Comparison of ENCODE assay signal across 8 cellular contexts in genomic region chr19:48321622-48322591, GRCh38. TPM values are rescaled to one million over a fixed set of nuclear protein-coding genes. Genes with fewer than 3 reads are reported as not detected.
DNase-seq lines count a peak whose midpoint lies in the region; ATAC-seq and TF ChIP-seq lines count a peak whose summit lies in the region.

No MANE protein-coding gene starts in this region.

- TF ChIP-seq CTCF in GM12864 (IDR thresholded peaks at IDR 0.05; ENCODE audit: low read depth, low read length, missing control alignments) (no peak), ovary (IDR thresholded peaks at IDR 0.05) (peak in 1 of 3 donors; percentile 2)

- no peaks in the 10 kb centered on the region for H3K27me3 Mint-ChIP-seq in activated naive CD8-positive, alpha-beta T cell

- H3K4me3 ChIP-seq in GM12864 (ENCODE audit: low read depth, low read length) (peak overlapping the region; percentile 69), ovary (peak overlapping the region; percentile 54), thymus (ENCODE audit: low read length) (peak overlapping the region; percentile 55)

- peaks cover 58% of the 10 kb centered on the region for H3K4me1 Mint-ChIP-seq in activated naive CD8-positive, alpha-beta T cell (ENCODE audit: low read depth)

- peaks cover 11% of the 10 kb centered on the region for H3K4me1 ChIP-seq in ovary (ENCODE audit: insufficient read depth)
- H3K4me1 ChIP-seq in thymus (ENCODE audit: control insufficient read depth, insufficient read depth, low read length), result peaks cover 33% of the 10 kb centered on the region

- no peaks in the 10 kb centered on the region for H3K27me3 ChIP-seq in ovary
- H3K27me3 ChIP-seq in thymus (ENCODE audit: control insufficient read depth, insufficient read depth), result no peaks in the 10 kb centered on the region

- peak overlapping the region; percentile 88 for H3K4me3 Mint-ChIP-seq in activated naive CD8-positive, alpha-beta T cell

- peak; percentile 80 for TF ChIP-seq POLR2A in ovary (IDR thresholded peaks at IDR 0.05)

- H3K27ac Mint-ChIP-seq in activated naive CD8-positive, alpha-beta T cell, result peak overlapping the region; percentile 96

- H3K27ac ChIP-seq in ovary (peak overlapping the region; percentile 84 to 98), thymus (ENCODE audit: low read depth) (peak overlapping the region; percentile 98)

- 2 to 3% (median 2%) methylated on average over 63 of the region's 63 CpGs for WGBS in ovary, 3 donors
- WGBS in thymus, result 1% methylated on average over 63 of the region's 63 CpGs

- ATAC-seq in HG02678 (IDR thresholded peaks at IDR 0.05; ENCODE audit: unreplicated experiment) (peak; percentile 75), SK-N-SH treated with all-trans-retinoic acid at 6 μM for 48 hours (peak; percentile 78)

- no peak for TF ChIP-seq EP300 in ovary (IDR thresholded peaks at IDR 0.05)

- intact Hi-C loops in head of caudate nucleus (cut with DNase I), result no loop called here
- intact Hi-C loops in ovary (cut with DNase I), result loop anchor here in 2 of 4 donors (10.0 kb wide), 2 partner anchors 143 to 293 kb away; partner anchors contain the start of genes CYTH2 (in 1 of the 2), FAM83E (in 1 of the 2), RPL18 (in 1 of the 2) and SPHK2 (in 1 of the 2)

- DNase-seq in GM12864 (ENCODE audit: low read depth) (peak; percentile 90), NCI-H1105 (lab: John Stamatoyannopoulos, UW) (peak; percentile 94), head of caudate nucleus (peak; percentile 94 to 99 (median 97)), ovary (peak; percentile 99 to 100 (median 100))

- no peaks in the 10 kb centered on the region for H3K36me3 ChIP-seq in ovary
- H3K36me3 ChIP-seq in thymus (ENCODE audit: control insufficient read depth, insufficient read depth), result no peaks in the 10 kb centered on the region

- H3K36me3 Mint-ChIP-seq in activated naive CD8-positive, alpha-beta T cell, result no peaks in the 10 kb centered on the region

- no peaks in the 10 kb centered on the region for H3K9me3 Mint-ChIP-seq in activated naive CD8-positive, alpha-beta T cell (ENCODE audit: low read depth)

- H3K9me3 ChIP-seq in ovary, result no peaks in the 10 kb centered on the region
- no peaks in the 10 kb centered on the region for H3K9me3 ChIP-seq in thymus (ENCODE audit: control insufficient read depth)

TF ChIP-seq in SK-N-SH treated with all-trans-retinoic acid at 6 μM for 48 hours, 23 proteins besides CTCF, POLR2A, EP300 and RAD21:
- TF ChIP-seq ZNF8 (CRISPR knock-in tag; IDR thresholded peaks at IDR 0.05), result no peak
- peak; percentile 41; the same call in 1 of the 2 replicates for TF ChIP-seq CSDC2 (CRISPR knock-in tag; IDR thresholded peaks at IDR 0.05)

RNA-seq across cellular contexts. Expression of gene EMP3, which starts 3.4 kb away (rescaled TPM):
- 100 to 1,000 TPM in 5 of 7 donors, 10 to 100 TPM in 2; 23.2 to 148 (median 120) TPM for total RNA-seq in ovary
- 100 to 1,000 TPM in 1 of 2 donors, 10 to 100 TPM in 1; 92.5 to 163 TPM for polyA plus RNA-seq in ovary
- polyA plus RNA-seq in thymus, result 94.3 TPM

RNA-seq across cellular contexts. Expression of gene TMEM143, which starts 41.8 kb away (rescaled TPM):
- 1 to 10 TPM; 3.3 to 9.7 (median 7.7) TPM for total RNA-seq in ovary
- polyA plus RNA-seq in ovary, result 1 to 10 TPM; 4.1 to 6.0 TPM
- polyA plus RNA-seq in thymus, result 10.3 TPM

RNA-seq across cellular contexts. Expression of gene SYNGR4, which starts 42.3 kb away (rescaled TPM):
- not detected for total RNA-seq in ovary
- polyA plus RNA-seq in ovary (not detected), thymus (0.11 TPM)

RNA-seq across cellular contexts. Expression of gene ZNF114, which starts 52.0 kb away (rescaled TPM):
- total RNA-seq in ovary, result under 1 TPM in 5 of 7 donors, not detected in 2; 0.20 to 0.71 (median 0.67) TPM
- polyA plus RNA-seq in ovary, result 1 to 10 TPM in 1 of 2 donors, under 1 TPM in 1; 0.19 to 1.1 TPM
- 0.57 TPM for polyA plus RNA-seq in thymus

Comparison
In these comparisons a context has a peak if more than half of its experiments do, and no peak if none do; other contexts are left out.
1. Peak in every context shown above with its lines: DNase-seq, ATAC-seq, H3K4me3 ChIP-seq and H3K27ac ChIP-seq.